ENCODE assay signal across 33 cellular contexts in the genomic region with DNA sequence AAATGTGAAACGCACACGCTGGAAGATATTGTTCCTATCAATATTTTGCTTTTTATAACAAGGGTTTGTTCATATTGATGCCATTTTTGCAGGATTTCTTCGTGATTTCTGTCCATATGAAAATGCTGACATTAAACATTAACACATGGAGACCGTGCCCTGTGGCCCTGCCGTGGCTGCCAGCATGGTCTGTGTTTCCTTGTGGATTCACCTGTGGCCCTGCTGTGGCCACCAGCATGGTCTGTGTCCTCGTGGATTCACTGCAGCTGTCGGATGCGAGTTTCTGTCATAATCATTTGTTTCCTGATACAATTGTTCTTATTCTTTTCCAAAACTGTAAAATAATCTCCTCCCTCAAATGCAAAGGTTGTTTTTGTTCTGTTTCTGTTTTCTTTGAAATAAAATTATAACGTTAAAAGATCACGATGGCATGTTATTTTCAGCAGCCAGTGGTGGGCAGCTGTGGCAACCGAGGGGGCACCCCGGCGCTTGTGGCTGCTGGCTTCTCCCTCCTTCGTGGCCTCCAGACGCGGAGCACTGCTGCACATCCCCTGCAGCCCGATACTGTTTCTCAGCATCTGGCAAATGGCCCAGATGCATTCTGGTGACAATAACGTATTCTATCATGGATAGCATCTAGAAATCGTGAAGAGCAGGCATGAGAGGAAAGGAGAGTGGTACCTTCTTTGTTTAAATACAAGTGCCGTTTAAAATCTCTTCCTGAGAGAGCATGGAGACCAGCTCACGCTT.
DNase-seq lines count a peak whose midpoint lies in the region; ATAC-seq and TF ChIP-seq lines count a peak whose summit lies in the region.
"Had no signal": no experiment of that assay in that cellular context is flagged by ENCODE, and none has a peak within 500 bp of the region (broad histone marks: within the 10 kb centered on the region; RNA-seq: fewer than 3 reads in every experiment).

No MANE protein-coding gene starts in this region.

- no peak for ATAC-seq in activated CD4-positive, alpha-beta T cell treated with anti-CD3 and anti-CD28 coated beads for 36 hours
- ATAC-seq in SK-N-SH treated with all-trans-retinoic acid at 6 μM for 48 hours (no peak), left colon (no peak)
- ATAC-seq: activated T-cell treated with anti-CD3 and anti-CD28 coated beads, Interleukin-2, amount 50 U/mL, for 72 hours; left lobe of liver; right cardiac atrium had no signal

- no peaks in the 10 kb centered on the region for H3K79me2 ChIP-seq in GM23248 (ENCODE audit: insufficient read depth)

- peaks cover 1% of the 10 kb centered on the region; the same call in 1 of the 2 replicates for H3K4me1 ChIP-seq in GM23248 (ENCODE audit: insufficient read depth)
- H3K4me1 ChIP-seq: testis had no signal

- in situ Hi-C loops in GM23248 (cut with MboI): no loop called here

- no peak for DNase-seq in activated CD4-positive, alpha-beta T cell treated with anti-CD3 and anti-CD28 coated beads for 36 hours
- DNase-seq in activated CD4-positive, alpha-beta T cell treated with anti-CD3 and anti-CD28 coated beads, Interleukin-2, amount 10 ng/mL, durations not matched to agents 24 days and 14 days: no peak
- DNase-seq in NCI-H128 (lab: John Stamatoyannopoulos, UW; ENCODE audit: unreplicated experiment): peak; percentile 77
- peak; percentile 49 for DNase-seq in superior temporal gyrus (ENCODE audit: extremely low spot score)
- no peak for DNase-seq in left colon
- DNase-seq in GM23248: no peak
- no peak for DNase-seq in activated CD8-positive, alpha-beta memory T cell treated with anti-CD3 and anti-CD28 coated beads, Interleukin-2, amount 50 U/mL, for 48 hours
- DNase-seq: activated CD4-positive, alpha-beta T cell treated with anti-CD3 and anti-CD28 coated beads, Interleukin-2, amount 10 ng/mL, durations not matched to agents 7 days and 5 days; activated naive CD4-positive, alpha-beta T cell treated with Interleukin-2 at 50 U/mL for 16 hours; activated T-cell treated with anti-CD3 and anti-CD28 coated beads, Interleukin-2, amount 50 U/mL, for 72 hours; Calu3; EL; erythroblast; glutamatergic neuron; HCEC 1CT; MM.1S; NCI-H146; NCI-H226; NCI-H774; right cardiac atrium; stimulated activated CD4-positive, alpha-beta T cell treated with anti-CD3 and anti-CD28 coated beads, Interleukin-1b, Interleukin-23, amount 100 ng/mL, for 48 hours; stimulated activated naive CD4-positive, alpha-beta T cell treated with Interleukin-2 at 50 U/mL for 16 hours; T1000; testis had no signal

- 66 to 69% methylated on average over 21 of the region's 21 CpGs for WGBS in GM23248 (ENCODE audit: low coverage in 1 of 2, low lambda C conversion rate in 2 of 2, missing lambda C conversion rate in 2 of 2), 2 experiments

- H3K4me3 ChIP-seq in GM23248: no peak overlapping the region
- H3K4me3 ChIP-seq: smooth muscle cell, testis had no signal

- peaks cover 15% of the 10 kb centered on the region for H3K4me1 Mint-ChIP-seq in activated CD4-positive, alpha-beta T cell treated with anti-CD3 and anti-CD28 coated beads for 36 hours
- peaks cover 13% of the 10 kb centered on the region for H3K4me1 Mint-ChIP-seq in activated CD4-positive, alpha-beta T cell treated with anti-CD3 and anti-CD28 coated beads, Interleukin-2, amount 10 ng/mL, durations not matched to agents 24 days and 14 days

- H3K9ac ChIP-seq in GM23248: no peak overlapping the region
- H3K9ac ChIP-seq: KMS-11 had no signal

- no peaks in the 10 kb centered on the region for H3K27me3 Mint-ChIP-seq in activated CD4-positive, alpha-beta T cell treated with anti-CD3 and anti-CD28 coated beads for 36 hours
- no peaks in the 10 kb centered on the region for H3K27me3 Mint-ChIP-seq in activated CD4-positive, alpha-beta T cell treated with anti-CD3 and anti-CD28 coated beads, Interleukin-2, amount 10 ng/mL, durations not matched to agents 24 days and 14 days
- H3K27me3 Mint-ChIP-seq: activated CD4-positive, alpha-beta T cell treated with anti-CD3 and anti-CD28 coated beads, Interleukin-2, amount 10 ng/mL, durations not matched to agents 7 days and 5 days; central memory CD8-positive, alpha-beta T cell; dendritic cell treated with granulocyte-macrophage colony-stimulating factor and Interleukin-4, amounts not matched to agents 40 ng/mL and 50 ng/mL, for 4 days; memory B cell had no signal

- no peak overlapping the region for H2AFZ ChIP-seq in GM23248

- no peaks in the 10 kb centered on the region for H3F3A ChIP-seq in GM23248 (ENCODE audit: insufficient read depth)

- intact Hi-C loops in activated CD4-positive, alpha-beta T cell treated with anti-CD3 and anti-CD28 coated beads for 36 hours (cut with DNase I, micrococcal nuclease): no loop called here
- intact Hi-C loops in activated CD4-positive, alpha-beta T cell treated with anti-CD3 and anti-CD28 coated beads, Interleukin-2, amount 10 ng/mL, durations not matched to agents 24 days and 14 days (cut with micrococcal nuclease): no loop called here
- intact Hi-C loops in left colon (cut with DNase I, micrococcal nuclease): no loop called here

- H3K9me3 ChIP-seq in GM23248 (ENCODE audit: low read depth): no peaks in the 10 kb centered on the region
- H3K9me3 ChIP-seq: testis had no signal

- CTCF ChIA-PET in activated CD4-positive, alpha-beta T cell treated with anti-CD3 and anti-CD28 coated beads for 36 hours (lab: Charles Lee): interaction anchor here (0.7 kb wide), 1 partner anchor 9 kb away, joined by 4 read pairs; no protein-coding TSS in a partner anchor

- H3K36me3 ChIP-seq in GM23248 (ENCODE audit: low read depth): no peaks in the 10 kb centered on the region

- no peaks in the 10 kb centered on the region for H4K20me1 ChIP-seq in GM23248 (ENCODE audit: insufficient read depth)

- no peaks in the 10 kb centered on the region for H3K9me2 ChIP-seq in GM23248 (ENCODE audit: insufficient read depth)

- no peak overlapping the region for H3K4me2 ChIP-seq in GM23248 (ENCODE audit: unreplicated experiment)
- H3K4me2 ChIP-seq: KMS-11, smooth muscle cell had no signal

- H3K4me3 Mint-ChIP-seq in activated CD4-positive, alpha-beta T cell treated with anti-CD3 and anti-CD28 coated beads for 36 hours: no peak overlapping the region
- H3K4me3 Mint-ChIP-seq in activated CD4-positive, alpha-beta T cell treated with anti-CD3 and anti-CD28 coated beads, Interleukin-2, amount 10 ng/mL, durations not matched to agents 24 days and 14 days: no peak overlapping the region
- H3K4me3 Mint-ChIP-seq: activated CD4-positive, alpha-beta T cell treated with anti-CD3 and anti-CD28 coated beads, Interleukin-2, amount 10 ng/mL, durations not matched to agents 7 days and 5 days; activated T-cell treated with anti-CD3 and anti-CD28 coated beads, Interleukin-2, amount 50 U/mL, for 72 hours; CD14-positive monocyte; central memory CD8-positive, alpha-beta T cell; dendritic cell treated with granulocyte-macrophage colony-stimulating factor and Interleukin-4, amounts not matched to agents 40 ng/mL and 50 ng/mL, for 4 days; memory B cell had no signal

- POLR2A ChIA-PET in activated CD4-positive, alpha-beta T cell treated with anti-CD3 and anti-CD28 coated beads for 36 hours (lab: Charles Lee): no interaction called here

- no peaks in the 10 kb centered on the region for H3K27me3 ChIP-seq in GM23248 (replicated peaks; ENCODE audit: insufficient read depth)
- H3K27me3 ChIP-seq: testis had no signal

- H3K36me3 Mint-ChIP-seq in activated CD4-positive, alpha-beta T cell treated with anti-CD3 and anti-CD28 coated beads for 36 hours (ENCODE audit: low read depth): peaks cover 18% of the 10 kb centered on the region
- peaks cover 1% of the 10 kb centered on the region for H3K36me3 Mint-ChIP-seq in activated CD4-positive, alpha-beta T cell treated with anti-CD3 and anti-CD28 coated beads, Interleukin-2, amount 10 ng/mL, durations not matched to agents 24 days and 14 days (ENCODE audit: low read depth)

- no peak overlapping the region for H3K27ac ChIP-seq in GM23248
- H3K27ac ChIP-seq: KMS-11, testis, VCaP had no signal

- H3K9me3 Mint-ChIP-seq in activated CD4-positive, alpha-beta T cell treated with anti-CD3 and anti-CD28 coated beads for 36 hours (ENCODE audit: low read depth): no peaks in the 10 kb centered on the region
- no peaks in the 10 kb centered on the region for H3K9me3 Mint-ChIP-seq in activated CD4-positive, alpha-beta T cell treated with anti-CD3 and anti-CD28 coated beads, Interleukin-2, amount 10 ng/mL, durations not matched to agents 24 days and 14 days
- H3K9me3 Mint-ChIP-seq: activated CD4-positive, alpha-beta T cell treated with anti-CD3 and anti-CD28 coated beads, Interleukin-2, amount 10 ng/mL, durations not matched to agents 7 days and 5 days; activated T-cell treated with anti-CD3 and anti-CD28 coated beads, Interleukin-2, amount 50 U/mL, for 72 hours; central memory CD8-positive, alpha-beta T cell; dendritic cell treated with granulocyte-macrophage colony-stimulating factor and Interleukin-4, amounts not matched to agents 40 ng/mL and 50 ng/mL, for 4 days; memory B cell had no signal

- H3K27ac Mint-ChIP-seq in activated CD4-positive, alpha-beta T cell treated with anti-CD3 and anti-CD28 coated beads for 36 hours: peak overlapping the region; percentile 13
- H3K27ac Mint-ChIP-seq in activated CD4-positive, alpha-beta T cell treated with anti-CD3 and anti-CD28 coated beads, Interleukin-2, amount 10 ng/mL, durations not matched to agents 24 days and 14 days: no peak overlapping the region
- H3K27ac Mint-ChIP-seq: activated CD4-positive, alpha-beta T cell treated with anti-CD3 and anti-CD28 coated beads, Interleukin-2, amount 10 ng/mL, durations not matched to agents 7 days and 5 days; activated T-cell treated with anti-CD3 and anti-CD28 coated beads, Interleukin-2, amount 50 U/mL, for 72 hours; dendritic cell treated with granulocyte-macrophage colony-stimulating factor and Interleukin-4, amounts not matched to agents 40 ng/mL and 50 ng/mL, for 4 days; memory B cell had no signal

TF ChIP-seq in SK-N-SH treated with all-trans-retinoic acid at 6 μM for 48 hours, 23 proteins besides CTCF, POLR2A, EP300 and RAD21 (continues in another document):
- TF ChIP-seq ZFP30 (CRISPR knock-in tag; IDR thresholded peaks at IDR 0.05): peak; percentile 35; the same call in 1 of the 2 replicates
- TF ChIP-seq, protein P1, sequence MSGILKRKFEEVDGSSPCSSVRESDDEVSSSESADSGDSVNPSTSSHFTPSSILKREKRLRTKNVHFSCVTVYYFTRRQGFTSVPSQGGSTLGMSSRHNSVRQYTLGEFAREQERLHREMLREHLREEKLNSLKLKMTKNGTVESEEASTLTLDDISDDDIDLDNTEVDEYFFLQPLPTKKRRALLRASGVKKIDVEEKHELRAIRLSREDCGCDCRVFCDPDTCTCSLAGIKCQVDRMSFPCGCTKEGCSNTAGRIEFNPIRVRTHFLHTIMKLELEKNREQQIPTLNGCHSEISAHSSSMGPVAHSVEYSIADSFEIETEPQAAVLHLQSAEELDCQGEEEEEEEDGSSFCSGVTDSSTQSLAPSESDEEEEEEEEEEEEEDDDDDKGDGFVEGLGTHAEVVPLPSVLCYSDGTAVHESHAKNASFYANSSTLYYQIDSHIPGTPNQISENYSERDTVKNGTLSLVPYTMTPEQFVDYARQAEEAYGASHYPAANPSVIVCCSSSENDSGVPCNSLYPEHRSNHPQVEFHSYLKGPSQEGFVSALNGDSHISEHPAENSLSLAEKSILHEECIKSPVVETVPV (CRISPR knock-in tag; IDR thresholded peaks at IDR 0.05): no peak

Comparison
In these comparisons a context has a peak if more than half of its experiments do, and no peak if none do; other contexts are left out.
1. DNase-seq: peak in NCI-H128 (single experiment) and superior temporal gyrus (single experiment); none in activated CD4-positive, alpha-beta T cell treated with anti-CD3 and anti-CD28 coated beads for 36 hours (single experiment), activated CD4-positive, alpha-beta T cell treated with anti-CD3 and anti-CD28 coated beads, Interleukin-2, amount 10 ng/mL, durations not matched to agents 24 days and 14 days (single experiment), left colon (0 of 2), GM23248 (single experiment) and activated CD8-positive, alpha-beta memory T cell treated with anti-CD3 and anti-CD28 coated beads, Interleukin-2, amount 50 U/mL, for 48 hours (single experiment).